In genomic region chr2:73403237-73403636, GRCh38 we compare ENCODE assay signal across 7 cellular contexts.
"Had no signal": no experiment of that assay in that cellular context is flagged by ENCODE, and none has a peak within 500 bp of the region (broad histone marks: within the 10 kb centered on the region; RNA-seq: fewer than 3 reads in every experiment).

No MANE protein-coding gene starts in this region.

- H3K4me3 Mint-ChIP-seq: GM23338, H9, HFFc6 had no signal

- ATAC-seq: GM23338 had no signal

- H3K27ac Mint-ChIP-seq: GM23338, H9, HFFc6 had no signal

- H3K4me3 ChIP-seq: GM23338 had no signal

- H3K27ac ChIP-seq: KMS-11 had no signal

- DNase-seq: H9, HCEC 1CT, HFFc6, IMR-90, KBM-7 had no signal

- H3K4me1 Mint-ChIP-seq: GM23338, H9 had no signal
